In genomic region chr18:10140928-10141327, GRCh38 we compare ENCODE assay signal across 12 cellular contexts.
A peak's percentile ranks its signal among the peaks of the same experiment; 100 is the strongest.
DNase-seq lines count a peak whose midpoint lies in the region; ATAC-seq and TF ChIP-seq lines count a peak whose summit lies in the region.
"Had no signal": no experiment of that assay in that cellular context is flagged by ENCODE, and none has a peak within 500 bp of the region (broad histone marks: within the 10 kb centered on the region; RNA-seq: fewer than 3 reads in every experiment).

No MANE protein-coding gene starts in this region.

- DNase-seq in HCEC 1CT (peak; percentile 30), SHP77 (lab: John Stamatoyannopoulos, UW) (peak; percentile 26 to 40), kidney glomerular epithelial cell (lab: John Stamatoyannopoulos, UW) (peak; percentile 19), type B pancreatic cell (ENCODE audit: extremely low spot score, unreplicated experiment) (no peak), NCI-H345 treated with DMSO at 0.1 percent for 48 hours (lab: John Stamatoyannopoulos, UW; ENCODE audit: unreplicated experiment) (no peak), foreskin melanocyte (no peak)
- DNase-seq: activated CD4-positive, alpha-beta T cell treated with anti-CD3 and anti-CD28 coated beads for 1 hour; activated gamma-delta T cell; GDM1; NCI-H1436 treated with DMSO at 0.1 percent for 48 hours; Right ventricle myocardium superior had no signal

- H3K27ac Mint-ChIP-seq in type B pancreatic cell = peak overlapping the region; percentile 82

- no peaks in the 10 kb centered on the region for H3K9me3 Mint-ChIP-seq in type B pancreatic cell

- H3K27me3 Mint-ChIP-seq in type B pancreatic cell = no peaks in the 10 kb centered on the region

- H3K4me1 Mint-ChIP-seq in type B pancreatic cell (ENCODE audit: unreplicated experiment) = peaks cover 40% of the 10 kb centered on the region

- no peak for ATAC-seq in GM21717 (IDR thresholded peaks at IDR 0.05; ENCODE audit: unreplicated experiment)

- peak overlapping the region; percentile 73 for H3K4me3 Mint-ChIP-seq in type B pancreatic cell

- peaks cover 4% of the 10 kb centered on the region for H3K36me3 Mint-ChIP-seq in type B pancreatic cell

- TF ChIP-seq CTCF in type B pancreatic cell (conservative IDR thresholded peaks at IDR 0.05) = no peak

Comparison
In these comparisons a context has a peak if more than half of its experiments do, and no peak if none do; other contexts are left out.
1. DNase-seq: peak in HCEC 1CT (single experiment), SHP77 (2 of 2) and kidney glomerular epithelial cell (single experiment); none in type B pancreatic cell (single experiment), NCI-H345 treated with DMSO at 0.1 percent for 48 hours (single experiment) and foreskin melanocyte (single experiment).